8 cellular contexts compared by ENCODE assay signal in the genomic region with DNA sequence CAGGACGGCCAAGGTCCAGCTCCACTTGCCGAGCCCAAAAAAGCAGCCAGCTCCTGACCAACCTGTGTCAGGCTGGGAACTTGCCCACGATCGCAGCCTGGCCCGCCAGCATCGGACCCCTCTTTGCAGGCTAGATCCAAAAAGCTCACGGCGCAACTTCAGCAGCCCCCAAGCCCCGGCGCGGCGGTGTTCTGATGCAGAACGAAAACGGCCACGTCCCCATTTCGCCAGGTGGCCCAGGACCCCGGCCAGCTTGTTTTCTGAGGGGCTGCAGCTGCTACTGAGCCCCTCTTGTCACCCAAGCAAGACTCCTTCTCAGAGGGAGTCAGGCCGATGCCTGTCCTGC. TPM values are rescaled to one million over a fixed set of nuclear protein-coding genes. Genes with fewer than 3 reads are reported as not detected.
A peak's percentile ranks its signal among the peaks of the same experiment; 100 is the strongest.
DNase-seq lines count a peak whose midpoint lies in the region; ATAC-seq and TF ChIP-seq lines count a peak whose summit lies in the region.

No MANE protein-coding gene starts in this region.

- DNase-seq in T-helper 1 cell = no peak
- DNase-seq in activated naive CD8-positive, alpha-beta T cell treated with anti-CD3 and anti-CD28 coated beads, Interleukin-2, amount 50 U/mL, for 24 hours = no peak
- peak in 1 of 2 donors; percentile 80 for DNase-seq in left lung
- no peak for DNase-seq in suprapubic skin (ENCODE audit: low spot score in 2 of 2)
- DNase-seq in NOMO-1 treated with DMSO at 0.1 percent for 48 hours (lab: John Stamatoyannopoulos, UW; ENCODE audit: unreplicated experiment) = no peak
- DNase-seq in COR-L47 (lab: John Stamatoyannopoulos, UW) = no peak

- H3K27me3 ChIP-seq in left lung (no peaks in the 10 kb centered on the region), suprapubic skin (no peaks in the 10 kb centered on the region)

- H3K4me1 ChIP-seq in left lung (peaks cover 49 to 75% of the 10 kb centered on the region in 2 donors), suprapubic skin (peaks cover 68% of the 10 kb centered on the region)

- H3K36me3 Mint-ChIP-seq in T-helper 1 cell treated with Interleukin-12 subunit alpha and Interleukin-12 subunit beta and Interleukin-4 antibody, amounts not matched to agents 30 μg/mL and 1 μg/mL, for 36 hours (ENCODE audit: low read depth) = peaks cover 3% of the 10 kb centered on the region
- peaks cover 7% of the 10 kb centered on the region for H3K36me3 Mint-ChIP-seq in activated naive CD8-positive, alpha-beta T cell treated with anti-CD3 and anti-CD28 coated beads, Interleukin-2, amount 50 U/mL, for 24 hours (ENCODE audit: low read depth)

- H3K27me3 Mint-ChIP-seq in T-helper 1 cell treated with Interleukin-12 subunit alpha and Interleukin-12 subunit beta and Interleukin-4 antibody, amounts not matched to agents 30 μg/mL and 1 μg/mL, for 36 hours (ENCODE audit: low read depth) = no peaks in the 10 kb centered on the region
- H3K27me3 Mint-ChIP-seq in activated naive CD8-positive, alpha-beta T cell treated with anti-CD3 and anti-CD28 coated beads, Interleukin-2, amount 50 U/mL, for 24 hours = peaks cover 5% of the 10 kb centered on the region

- intact Hi-C loops in left lung (cut with DNase I) = no loop called here

- ATAC-seq in activated naive CD8-positive, alpha-beta T cell treated with anti-CD3 and anti-CD28 coated beads, Interleukin-2, amount 50 U/mL, for 24 hours = no peak
- no peak for ATAC-seq in left lung
- ATAC-seq in HG02884 (IDR thresholded peaks at IDR 0.05; ENCODE audit: unreplicated experiment) = no peak

- no peak for TF ChIP-seq CTCF in left lung (IDR thresholded peaks at IDR 0.05)
- TF ChIP-seq CTCF in suprapubic skin (IDR thresholded peaks at IDR 0.05) = no peak

- TF ChIP-seq POLR2A in suprapubic skin (IDR thresholded peaks at IDR 0.05) = no peak

- H3K4me1 Mint-ChIP-seq in T-helper 1 cell treated with Interleukin-12 subunit alpha and Interleukin-12 subunit beta and Interleukin-4 antibody, amounts not matched to agents 30 μg/mL and 1 μg/mL, for 36 hours (ENCODE audit: low read depth) = peaks cover 24% of the 10 kb centered on the region
- H3K4me1 Mint-ChIP-seq in activated naive CD8-positive, alpha-beta T cell treated with anti-CD3 and anti-CD28 coated beads, Interleukin-2, amount 50 U/mL, for 24 hours = peaks cover 44% of the 10 kb centered on the region

- no CpG with 5 or more reads among the region's 18 CpGs for WGBS in suprapubic skin

- peak overlapping the region; percentile 97 for H3K4me3 Mint-ChIP-seq in T-helper 1 cell treated with Interleukin-12 subunit alpha and Interleukin-12 subunit beta and Interleukin-4 antibody, amounts not matched to agents 30 μg/mL and 1 μg/mL, for 36 hours
- peak overlapping the region; percentile 94 for H3K4me3 Mint-ChIP-seq in activated naive CD8-positive, alpha-beta T cell treated with anti-CD3 and anti-CD28 coated beads, Interleukin-2, amount 50 U/mL, for 24 hours

- peak overlapping the region; percentile 94 for H3K27ac Mint-ChIP-seq in T-helper 1 cell treated with Interleukin-12 subunit alpha and Interleukin-12 subunit beta and Interleukin-4 antibody, amounts not matched to agents 30 μg/mL and 1 μg/mL, for 36 hours
- H3K27ac Mint-ChIP-seq in activated naive CD8-positive, alpha-beta T cell treated with anti-CD3 and anti-CD28 coated beads, Interleukin-2, amount 50 U/mL, for 24 hours = peak overlapping the region; percentile 84

- H3K9me3 ChIP-seq in left lung = no peaks in the 10 kb centered on the region
- no peaks in the 10 kb centered on the region for H3K9me3 ChIP-seq in suprapubic skin

- H3K27ac ChIP-seq in left lung (no peak overlapping the region), suprapubic skin (no peak overlapping the region)

- peak overlapping the region; percentile 71 to 91 for H3K4me3 ChIP-seq in left lung
- H3K4me3 ChIP-seq in suprapubic skin = peak overlapping the region; percentile 81

- no peak for TF ChIP-seq EP300 in suprapubic skin (IDR thresholded peaks at IDR 0.05)

- H3K9me3 Mint-ChIP-seq in T-helper 1 cell treated with Interleukin-12 subunit alpha and Interleukin-12 subunit beta and Interleukin-4 antibody, amounts not matched to agents 30 μg/mL and 1 μg/mL, for 36 hours = no peaks in the 10 kb centered on the region
- H3K9me3 Mint-ChIP-seq in activated naive CD8-positive, alpha-beta T cell treated with anti-CD3 and anti-CD28 coated beads, Interleukin-2, amount 50 U/mL, for 24 hours = no peaks in the 10 kb centered on the region

- H3K36me3 ChIP-seq in left lung = peaks cover 0 to 20% of the 10 kb centered on the region in 2 donors
- H3K36me3 ChIP-seq in suprapubic skin = no peaks in the 10 kb centered on the region

RNA-seq across cellular contexts. Expression of gene TMEM259, which starts 1.3 kb away (rescaled TPM):
- total RNA-seq in left lung (100 to 1,000 TPM; 135 to 154 TPM), suprapubic skin (100 to 1,000 TPM; 165 to 349 (median 243) TPM)

RNA-seq across cellular contexts. Expression of gene RNU6-2, which starts 1.7 kb away (rescaled TPM):
- not detected for total RNA-seq in left lung
- total RNA-seq in suprapubic skin = not detected

RNA-seq across cellular contexts. Expression of gene CNN2, which starts 6.8 kb away (rescaled TPM):
- total RNA-seq in left lung = 100 to 1,000 TPM; 250 to 259 TPM
- total RNA-seq in suprapubic skin = 10 to 100 TPM; 44.0 to 75.1 (median 68.4) TPM

RNA-seq across cellular contexts. Expression of gene GRIN3B, which starts 19.4 kb away (rescaled TPM):
- total RNA-seq in left lung = 1 to 10 TPM in 1 of 2 donors, not detected in 1; 2.7 TPM
- total RNA-seq in suprapubic skin = 1 to 10 TPM in 1 of 4 donors, under 1 TPM in 1, not detected in 2; 0.13 to 1.1 TPM

RNA-seq across cellular contexts. Expression of gene ABCA7, which starts 20.3 kb away (rescaled TPM):
- total RNA-seq in left lung (10 to 100 TPM; 49.6 to 52.2 TPM), suprapubic skin (10 to 100 TPM; 29.8 to 97.6 (median 47.5) TPM)
